Comparison of ENCODE assay signal across 8 cellular contexts in the genomic region with DNA sequence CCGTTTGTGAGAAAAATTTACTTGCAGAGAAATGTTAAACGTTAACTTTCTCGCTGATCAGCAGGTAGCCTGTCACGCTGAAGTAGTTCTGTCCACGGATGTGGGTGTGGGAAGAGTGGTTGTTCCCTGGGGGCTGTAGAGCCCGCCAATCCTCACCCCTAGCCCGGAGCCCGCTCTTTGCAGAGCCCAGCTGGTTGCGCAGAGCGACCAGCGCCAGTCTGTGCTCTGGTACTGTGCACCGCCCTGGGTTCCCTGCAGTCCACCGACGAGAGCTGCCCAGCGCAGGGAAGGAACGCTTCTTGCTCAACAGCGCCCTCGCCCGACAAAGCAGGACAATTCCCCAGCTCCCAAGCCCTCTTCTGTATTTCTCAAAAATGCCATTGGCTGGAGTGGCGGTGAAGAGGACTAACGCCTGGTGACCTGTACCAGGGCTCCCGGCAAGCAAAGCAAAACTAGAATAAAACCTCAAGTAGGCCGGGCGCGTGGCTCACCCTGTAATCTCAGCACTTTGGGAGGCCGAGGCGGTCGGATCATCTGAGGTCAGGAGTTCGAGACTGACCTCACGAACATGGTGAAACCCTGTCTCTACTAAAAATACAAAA. TPM values are rescaled to one million over a fixed set of nuclear protein-coding genes. Genes with fewer than 3 reads are reported as not detected.
DNase-seq lines count a peak whose midpoint lies in the region; ATAC-seq and TF ChIP-seq lines count a peak whose summit lies in the region.

No MANE protein-coding gene starts in this region.

- peaks cover 0 to 11% (median 6%) of the 10 kb centered on the region in 11 experiments; a peak in 11 of 22 replicates for H3K9me3 ChIP-seq in BLaER1 treated with 17β-estradiol and CSF1 and Interleukin-3, amounts not matched to agents 10 nM and 100 nM (replicated peaks in 1 of 11)
- no peaks in the 10 kb centered on the region for H3K9me3 ChIP-seq in duodenal mucosa (ENCODE audit: control insufficient read depth in 1 of 2, low read length in 2 of 2)
- no peaks in the 10 kb centered on the region for H3K9me3 ChIP-seq in lower lobe of right lung

- H3K4me2 ChIP-seq in BLaER1 treated with 17β-estradiol and CSF1 and Interleukin-3, amounts not matched to agents 10 nM and 100 nM, result peak overlapping the region; percentile 54 to 88 (median 74)

- no peaks in the 10 kb centered on the region; a peak in 1 of 22 replicates for H4K20me1 ChIP-seq in BLaER1 treated with 17β-estradiol and CSF1 and Interleukin-3, amounts not matched to agents 10 nM and 100 nM

- H3K4me3 ChIP-seq in BLaER1 treated with 17β-estradiol and CSF1 and Interleukin-3, amounts not matched to agents 10 nM and 100 nM, result peak overlapping the region in 3 of 10 experiments; percentile 5 to 40 (median 21); a peak in 3 of 20 replicates
- H3K4me3 ChIP-seq in duodenal mucosa (ENCODE audit: low read depth in 1 of 2, low read length in 2 of 2), result peak overlapping the region; percentile 56 to 72
- H3K4me3 ChIP-seq in lower lobe of right lung, result peak overlapping the region; percentile 37

- TF ChIP-seq CTCF in lower lobe of right lung (IDR thresholded peaks at IDR 0.05), result peak; percentile 89

- H3K27me3 ChIP-seq in BLaER1 treated with 17β-estradiol and CSF1 and Interleukin-3, amounts not matched to agents 10 nM and 100 nM, result peaks cover 29 to 57% (median 44%) of the 10 kb centered on the region in 11 experiments
- H3K27me3 ChIP-seq in duodenal mucosa (ENCODE audit: control insufficient read depth in 1 of 2, insufficient read depth in 2 of 2, low read length in 2 of 2) (peaks cover 7 to 14% of the 10 kb centered on the region in 2 donors), lower lobe of right lung (ENCODE audit: low read depth) (peaks cover 30% of the 10 kb centered on the region)

- DNase-seq in NCI-H69 (lab: John Stamatoyannopoulos, UW) (peak; percentile 99), lower lobe of right lung (peak; percentile 90)
- peak; percentile 85 to 89 for DNase-seq in activated CD4-positive, alpha-beta T cell treated with anti-CD3 and anti-CD28 coated beads, Interleukin-2, amount 50 U/mL, for 48 hours
- peak; percentile 64 to 74 (median 64) for DNase-seq in stimulated activated CD4-positive, alpha-beta T cell treated with anti-CD3 and anti-CD28 coated beads, TNF-alpha, amount 100 ng/mL, for 48 hours (ENCODE audit: low read depth in 3 of 3)

- no peaks in the 10 kb centered on the region for H3K36me3 ChIP-seq in BLaER1 treated with 17β-estradiol and CSF1 and Interleukin-3, amounts not matched to agents 10 nM and 100 nM
- H3K36me3 ChIP-seq in duodenal mucosa (ENCODE audit: control insufficient read depth in 1 of 2, insufficient read depth in 2 of 2, low read length in 2 of 2) (no peaks in the 10 kb centered on the region), lower lobe of right lung (no peaks in the 10 kb centered on the region)

- H3K4me1 ChIP-seq in BLaER1 treated with 17β-estradiol and CSF1 and Interleukin-3, amounts not matched to agents 10 nM and 100 nM, result peaks cover 5 to 33% (median 26%) of the 10 kb centered on the region in 10 experiments; a peak in 19 of 20 replicates
- H3K4me1 ChIP-seq in duodenal mucosa (ENCODE audit: control insufficient read depth in 1 of 2, insufficient read depth in 2 of 2, low read length in 2 of 2) (peaks cover 0 to 4% of the 10 kb centered on the region in 2 donors), lower lobe of right lung (peaks cover 22% of the 10 kb centered on the region)

- peak overlapping the region in 2 of 11 experiments; percentile 2 to 26; a peak in 1 of 22 replicates for H3K9ac ChIP-seq in BLaER1 treated with 17β-estradiol and CSF1 and Interleukin-3, amounts not matched to agents 10 nM and 100 nM
- H3K9ac ChIP-seq in duodenal mucosa (ENCODE audit: low read depth in 1 of 2, low read length in 2 of 2), result peak overlapping the region in 1 of 2 donors; percentile 77

- no peak overlapping the region for H3K27ac ChIP-seq in BLaER1 treated with 17β-estradiol and CSF1 and Interleukin-3, amounts not matched to agents 10 nM and 100 nM
- H3K27ac ChIP-seq in duodenal mucosa (ENCODE audit: low read depth, low read length) (no peak overlapping the region), lower lobe of right lung (peak overlapping the region; percentile 21)

- ATAC-seq in GM19351 (IDR thresholded peaks at IDR 0.05; ENCODE audit: unreplicated experiment), result peak; percentile 91
- ATAC-seq in HG03521 (IDR thresholded peaks at IDR 0.05; ENCODE audit: unreplicated experiment), result peak; percentile 83
- ATAC-seq in lower lobe of right lung, result peak; percentile 97 to 98

- intact Hi-C loops in lower lobe of right lung (cut with DNase I), result no loop called here

RNA-seq across cellular contexts. Expression of gene RIPPLY3, which starts 3.3 kb away (rescaled TPM):
- 0.44 TPM for total RNA-seq in lower lobe of right lung

RNA-seq across cellular contexts. Expression of gene HLCS, which starts 43.4 kb away (rescaled TPM):
- 17.1 TPM for total RNA-seq in lower lobe of right lung
